28 cellular contexts compared by ENCODE assay signal in the genomic region with DNA sequence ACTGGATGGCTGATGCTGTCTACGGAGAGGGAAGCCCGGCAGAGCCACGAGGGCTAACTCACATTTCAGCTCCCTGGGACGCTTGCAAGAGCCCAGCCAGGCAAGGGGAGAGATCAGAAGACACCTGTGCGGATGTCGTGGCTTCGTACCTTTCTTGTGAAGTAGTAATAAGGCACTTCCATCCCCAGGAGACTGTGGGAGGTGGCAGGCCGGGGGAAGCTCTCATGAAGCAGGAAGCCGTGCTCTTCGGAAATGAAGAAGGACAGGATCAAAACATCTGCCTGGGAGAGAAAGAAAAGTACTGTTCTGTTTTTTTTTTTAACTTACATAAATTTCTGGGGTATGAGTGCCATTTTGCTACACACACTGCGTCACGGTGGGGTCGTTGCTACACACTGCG. TPM values are rescaled to one million over a fixed set of nuclear protein-coding genes. Genes with fewer than 3 reads are reported as not detected.
A peak's percentile ranks its signal among the peaks of the same experiment; 100 is the strongest.
DNase-seq lines count a peak whose midpoint lies in the region; ATAC-seq and TF ChIP-seq lines count a peak whose summit lies in the region.
"Had no signal": no experiment of that assay in that cellular context is flagged by ENCODE, and none has a peak within 500 bp of the region (broad histone marks: within the 10 kb centered on the region; RNA-seq: fewer than 3 reads in every experiment).

No MANE protein-coding gene starts in this region.

- H3K4me3 ChIP-seq in left ventricle myocardium inferior (no peak overlapping the region), right cardiac atrium (ENCODE audit: low read length) (no peak overlapping the region), WERI-Rb-1 (ENCODE audit: low read depth, low read length) (no peak overlapping the region)

- H3K4me1 Mint-ChIP-seq in endothelial cell (ENCODE audit: unreplicated experiment), result peaks cover 32% of the 10 kb centered on the region
- H3K4me1 Mint-ChIP-seq in activated T-helper 2 cell treated with anti-CD3 and anti-CD28 coated beads, Interferon-gamma antibody, Interleukin-2, Interleukin-4, amounts not matched to agents 10 μg/mL and 5 μg/mL and 100 μg/mL, durations not matched to agents 14 hours and 24 hours and 36 hours (ENCODE audit: low read depth), result peaks cover 8% of the 10 kb centered on the region

- no peaks in the 10 kb centered on the region for H3K9me3 Mint-ChIP-seq in endothelial cell (ENCODE audit: unreplicated experiment)
- no peaks in the 10 kb centered on the region for H3K9me3 Mint-ChIP-seq in activated T-helper 2 cell treated with anti-CD3 and anti-CD28 coated beads, Interferon-gamma antibody, Interleukin-2, Interleukin-4, amounts not matched to agents 10 μg/mL and 5 μg/mL and 100 μg/mL, durations not matched to agents 14 hours and 24 hours and 36 hours
- H3K9me3 Mint-ChIP-seq: CD8-positive, alpha-beta memory T cell had no signal

- H3K27me3 ChIP-seq in left ventricle myocardium inferior (ENCODE audit: low read depth) (no peaks in the 10 kb centered on the region), right cardiac atrium (ENCODE audit: control insufficient read depth, insufficient read depth) (no peaks in the 10 kb centered on the region), WERI-Rb-1 (ENCODE audit: insufficient read depth, low read depth, severe bottlenecking) (no peaks in the 10 kb centered on the region)

- H3K36me3 Mint-ChIP-seq in endothelial cell (ENCODE audit: low read depth, unreplicated experiment), result peaks cover 31% of the 10 kb centered on the region
- H3K36me3 Mint-ChIP-seq in activated T-helper 2 cell treated with anti-CD3 and anti-CD28 coated beads, Interferon-gamma antibody, Interleukin-2, Interleukin-4, amounts not matched to agents 10 μg/mL and 5 μg/mL and 100 μg/mL, durations not matched to agents 14 hours and 24 hours and 36 hours (ENCODE audit: low read depth), result peaks cover 4% of the 10 kb centered on the region

- no peak for TF ChIP-seq CTCF in left ventricle myocardium inferior (IDR thresholded peaks at IDR 0.05; ENCODE audit: borderline replicate concordance)
- TF ChIP-seq CTCF in WERI-Rb-1 (IDR thresholded peaks at IDR 0.05; ENCODE audit: low read depth, low read length), result no peak
- no peak for TF ChIP-seq CTCF in endothelial cell (IDR thresholded peaks at IDR 0.05; ENCODE audit: unreplicated experiment)

- H3K4me1 ChIP-seq in left ventricle myocardium inferior (peaks cover 20% of the 10 kb centered on the region), right cardiac atrium (ENCODE audit: control insufficient read depth, insufficient read depth, low read length) (no peaks in the 10 kb centered on the region)

- H3K27ac ChIP-seq in left ventricle myocardium inferior (replicated peaks) (peak overlapping the region; percentile 42), right cardiac atrium (ENCODE audit: low read length) (no peak overlapping the region), WERI-Rb-1 (peak overlapping the region; percentile 78)
- H3K27ac ChIP-seq: RWPE1 had no signal

- ATAC-seq in right cardiac atrium, result no peak
- ATAC-seq: Panc1 had no signal

- no peaks in the 10 kb centered on the region for H3K9me3 ChIP-seq in left ventricle myocardium inferior (replicated peaks)
- H3K9me3 ChIP-seq in right cardiac atrium (ENCODE audit: control insufficient read depth, low read length), result no peaks in the 10 kb centered on the region
- no peaks in the 10 kb centered on the region for H3K9me3 ChIP-seq in WERI-Rb-1 (ENCODE audit: severe bottlenecking)

- DNase-seq in left ventricle myocardium inferior (no peak), right cardiac atrium (no peak), WERI-Rb-1 (no peak), endothelial cell (ENCODE audit: low spot score) (no peak), NCI-H2227 treated with DMSO at 0.1 percent for 48 hours (lab: John Stamatoyannopoulos, UW) (no peak), EL (no peak)
- DNase-seq in activated T-helper 2 cell treated with anti-CD3 and anti-CD28 coated beads, Interferon-gamma antibody, Interleukin-2, Interleukin-4, amounts not matched to agents 10 μg/mL and 5 μg/mL and 100 μg/mL, durations not matched to agents 14 hours and 24 hours and 36 hours (ENCODE audit: low spot score), result no peak
- DNase-seq: C1 segment of cervical spinal cord; CD8-positive, alpha-beta memory T cell; DMS 273 treated with DMSO at 0.1 percent for 48 hours; DMS79; GF-D8; HCEC 1CT; KBM-7; NCI-H1417; NCI-H1694; NCI-H2081; NCI-H226; NCI-H510A; NCI-H69; SHP77 treated with DMSO at 0.1 percent for 48 hours had no signal

- peak overlapping the region; percentile 67 for H3K4me3 Mint-ChIP-seq in endothelial cell (ENCODE audit: unreplicated experiment)
- H3K4me3 Mint-ChIP-seq in activated T-helper 2 cell treated with anti-CD3 and anti-CD28 coated beads, Interferon-gamma antibody, Interleukin-2, Interleukin-4, amounts not matched to agents 10 μg/mL and 5 μg/mL and 100 μg/mL, durations not matched to agents 14 hours and 24 hours and 36 hours (ENCODE audit: low read depth), result no peak overlapping the region

- WGBS in right cardiac atrium, result 84% methylated on average over 14 of the region's 14 CpGs

- H3K36me3 ChIP-seq in left ventricle myocardium inferior (peaks cover 44% of the 10 kb centered on the region), WERI-Rb-1 (peaks cover 55% of the 10 kb centered on the region)

- H3K27me3 Mint-ChIP-seq in endothelial cell (ENCODE audit: unreplicated experiment), result peaks cover 9% of the 10 kb centered on the region
- H3K27me3 Mint-ChIP-seq in activated T-helper 2 cell treated with anti-CD3 and anti-CD28 coated beads, Interferon-gamma antibody, Interleukin-2, Interleukin-4, amounts not matched to agents 10 μg/mL and 5 μg/mL and 100 μg/mL, durations not matched to agents 14 hours and 24 hours and 36 hours (ENCODE audit: low read depth), result no peaks in the 10 kb centered on the region
- H3K27me3 Mint-ChIP-seq: CD8-positive, alpha-beta memory T cell had no signal

- intact Hi-C loops in left ventricle myocardium inferior (cut with micrococcal nuclease), result loop anchor here (10.0 kb wide), 1 partner anchor 67 kb away; the partner anchor contains the start of gene TELO2
- intact Hi-C loops in right cardiac atrium (cut with DNase I), result loop anchor here in 1 of 4 donors (10.0 kb wide), 1 partner anchor 67 kb away; the partner anchor contains the start of gene TELO2
- intact Hi-C loops in activated T-helper 2 cell treated with anti-CD3 and anti-CD28 coated beads, Interferon-gamma antibody, Interleukin-2, Interleukin-4, amounts not matched to agents 10 μg/mL and 5 μg/mL and 100 μg/mL, durations not matched to agents 14 hours and 24 hours and 36 hours (cut with micrococcal nuclease), result no loop called here

- H3K27ac Mint-ChIP-seq in endothelial cell (ENCODE audit: unreplicated experiment), result peak overlapping the region; percentile 25
- no peak overlapping the region for H3K27ac Mint-ChIP-seq in activated T-helper 2 cell treated with anti-CD3 and anti-CD28 coated beads, Interferon-gamma antibody, Interleukin-2, Interleukin-4, amounts not matched to agents 10 μg/mL and 5 μg/mL and 100 μg/mL, durations not matched to agents 14 hours and 24 hours and 36 hours

RNA-seq across cellular contexts. Expression of gene TMEM204, which starts 28.4 kb away (rescaled TPM):
- total RNA-seq in left ventricle myocardium inferior, result 27.1 TPM
- 10 to 100 TPM; 19.0 to 22.1 (median 20.9) TPM for total RNA-seq in right cardiac atrium
- polyA plus RNA-seq in right cardiac atrium, result 32.2 TPM
- 66.3 TPM for total RNA-seq in endothelial cell (ENCODE audit: unreplicated experiment)
- total RNA-seq in activated T-helper 2 cell treated with anti-CD3 and anti-CD28 coated beads, Interferon-gamma antibody, Interleukin-2, Interleukin-4, amounts not matched to agents 10 μg/mL and 5 μg/mL and 100 μg/mL, durations not matched to agents 14 hours and 24 hours and 36 hours, result 17.2 and 17.8 TPM in 2 replicates
- total RNA-seq: A673, H1, LHCN-M2, MCF 10A, OCI-LY7 had no signal
- polyA plus RNA-seq: H1 had no signal

RNA-seq across cellular contexts. Expression of gene IFT140, which starts 50.0 kb away (rescaled TPM):
- 7.5 TPM for total RNA-seq in left ventricle myocardium inferior
- 10 to 100 TPM in 3 of 4 donors, 1 to 10 TPM in 1; 9.7 to 14.2 (median 13.0) TPM for total RNA-seq in right cardiac atrium
- polyA plus RNA-seq in right cardiac atrium, result 7.4 TPM
- total RNA-seq in endothelial cell (ENCODE audit: unreplicated experiment), result 39.9 TPM
- 8.4 and 10.7 TPM in 2 replicates for total RNA-seq in activated T-helper 2 cell treated with anti-CD3 and anti-CD28 coated beads, Interferon-gamma antibody, Interleukin-2, Interleukin-4, amounts not matched to agents 10 μg/mL and 5 μg/mL and 100 μg/mL, durations not matched to agents 14 hours and 24 hours and 36 hours

RNA-seq across cellular contexts. Expression of gene CRAMP1, which starts 50.3 kb away (rescaled TPM):
- total RNA-seq in left ventricle myocardium inferior (12.3 TPM), right cardiac atrium (10 to 100 TPM; 11.0 to 18.4 (median 13.7) TPM), endothelial cell (ENCODE audit: unreplicated experiment) (46.8 TPM)
- polyA plus RNA-seq in right cardiac atrium, result 7.1 TPM
- 33.6 and 34.3 TPM in 2 replicates for total RNA-seq in activated T-helper 2 cell treated with anti-CD3 and anti-CD28 coated beads, Interferon-gamma antibody, Interleukin-2, Interleukin-4, amounts not matched to agents 10 μg/mL and 5 μg/mL and 100 μg/mL, durations not matched to agents 14 hours and 24 hours and 36 hours
